Comparison of ENCODE assay signal across 16 cellular contexts in the genomic region with DNA sequence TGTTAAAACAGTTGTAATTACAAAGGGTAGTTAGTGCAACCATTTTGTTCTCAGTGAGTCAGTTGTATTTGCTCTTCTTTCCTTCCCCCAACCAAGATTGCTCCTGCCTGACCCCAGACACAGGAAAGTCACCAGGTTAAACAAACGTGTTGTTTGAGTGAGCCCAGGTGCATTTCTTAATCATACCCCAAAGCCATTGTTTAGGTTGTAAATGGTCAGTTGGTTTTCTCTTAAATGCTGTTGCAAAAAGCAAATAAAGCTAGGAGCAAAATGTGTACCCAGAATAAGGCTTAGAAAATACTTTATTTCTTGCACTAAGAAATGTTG.
DNase-seq lines count a peak whose midpoint lies in the region; TF ChIP-seq lines count a peak whose summit lies in the region.
"Had no signal": no experiment of that assay in that cellular context is flagged by ENCODE, and none has a peak within 500 bp of the region (broad histone marks: within the 10 kb centered on the region; RNA-seq: fewer than 3 reads in every experiment).

No MANE protein-coding gene starts in this region.

- no peaks in the 10 kb centered on the region for H3K27me3 ChIP-seq in right atrium auricular region
- H3K27me3 ChIP-seq: heart right ventricle had no signal

- TF ChIP-seq CTCF in epithelial cell of esophagus (IDR thresholded peaks at IDR 0.05; ENCODE audit: insufficient read depth, low read depth, low read length, missing control alignments), result no peak
- no peak for TF ChIP-seq CTCF in right atrium auricular region (IDR thresholded peaks at IDR 0.05)

- H3K4me3 ChIP-seq in epithelial cell of esophagus (ENCODE audit: low read length) (no peak overlapping the region), right atrium auricular region (no peak overlapping the region)
- H3K4me3 ChIP-seq: heart right ventricle had no signal

- no peaks in the 10 kb centered on the region for H3K9me3 ChIP-seq in right atrium auricular region
- H3K9me3 ChIP-seq: heart right ventricle had no signal

- DNase-seq in NCI-H1092 treated with DMSO at 0.1 percent for 48 hours (lab: John Stamatoyannopoulos, UW), result peak; percentile 4
- DNase-seq in NCI-H1092 (lab: John Stamatoyannopoulos, UW), result no peak
- peak; percentile 86 for DNase-seq in NCI-H748 treated with DMSO at 0.1 percent for 48 hours (lab: John Stamatoyannopoulos, UW)
- peak; percentile 21 for DNase-seq in epithelial cell of esophagus (ENCODE audit: low read depth)
- peak; percentile 78 for DNase-seq in renal cortical epithelial cell (ENCODE audit: low read depth)
- DNase-seq in right atrium auricular region (ENCODE audit: low spot score), result no peak
- DNase-seq in DMS114 treated with DMSO at 0.1 percent for 48 hours (lab: John Stamatoyannopoulos, UW; ENCODE audit: unreplicated experiment), result no peak
- no peak for DNase-seq in GM19238 (ENCODE audit: insufficient read length, low spot score)
- DNase-seq: 8988T; activated CD4-positive, alpha-beta T cell treated with anti-CD3 and anti-CD28 coated beads, Interleukin-2, amount 50 U/mL, for 48 hours; activated effector memory CD4-positive, alpha-beta T cell treated with Interleukin-2 at 50 U/mL for 16 hours; heart right ventricle; NCI-H1048; T-helper 9 cell had no signal

- H3K36me3 ChIP-seq in right atrium auricular region, result no peaks in the 10 kb centered on the region
- H3K36me3 ChIP-seq: heart right ventricle had no signal

- peaks cover 0 to 17% of the 10 kb centered on the region in 2 donors for H3K4me1 ChIP-seq in right atrium auricular region
- H3K4me1 ChIP-seq: parathyroid adenoma had no signal

- H3K27ac ChIP-seq in right atrium auricular region, result no peak overlapping the region
- H3K27ac ChIP-seq: epithelial cell of prostate, heart right ventricle, parathyroid adenoma had no signal

Comparison
In these comparisons a context has a peak if more than half of its experiments do, and no peak if none do; other contexts are left out.
1. DNase-seq: peak in NCI-H1092 treated with DMSO at 0.1 percent for 48 hours (single experiment), NCI-H748 treated with DMSO at 0.1 percent for 48 hours (single experiment), epithelial cell of esophagus (single experiment) and renal cortical epithelial cell (single experiment); none in NCI-H1092 (single experiment), right atrium auricular region (single experiment), DMS114 treated with DMSO at 0.1 percent for 48 hours (single experiment) and GM19238 (single experiment).